ENCODE assay signal across 8 cellular contexts in the genomic region with DNA sequence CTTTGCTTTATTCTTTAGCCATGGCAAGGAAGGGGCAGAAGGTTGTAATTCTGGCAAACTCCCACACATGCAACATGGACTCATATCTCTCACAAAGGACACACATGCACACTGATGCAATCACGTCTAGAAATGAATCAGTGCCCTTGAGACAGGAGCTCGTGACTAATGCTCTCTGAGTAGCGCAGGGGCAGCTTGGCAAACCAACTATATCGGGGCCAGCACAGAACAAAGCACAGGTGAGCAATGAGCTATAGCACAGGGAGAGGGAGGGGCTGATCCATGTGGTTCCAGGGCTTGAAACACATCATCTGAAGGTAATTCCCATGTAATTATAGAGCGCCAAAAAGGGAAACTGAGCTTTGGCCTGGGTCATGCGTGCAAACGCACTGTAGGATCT.
DNase-seq lines count a peak whose midpoint lies in the region; ATAC-seq and TF ChIP-seq lines count a peak whose summit lies in the region.

No MANE protein-coding gene starts in this region.

- intact Hi-C loops in A673 (cut with micrococcal nuclease; ENCODE audit: unreplicated experiment): no loop called here

- WGBS in esophagus, 2 donors: 49 to 54% methylated on average over 7 of the region's 7 CpGs

- CTCF ChIA-PET in A673 (lab: Charles Lee): no interaction called here

- no peak for TF ChIP-seq POLR2A in erythroblast (IDR thresholded peaks at IDR 0.05; ENCODE audit: low read length)

- DNase-seq in A673 (ENCODE audit: low spot score) (peak; percentile 25), erythroblast (lab: John Stamatoyannopoulos, UW) (no peak), left lobe of liver (ENCODE audit: low spot score) (no peak)
- peak; percentile 22 to 52 (median 45) for DNase-seq in stimulated activated CD4-positive, alpha-beta T cell treated with anti-CD3 and anti-CD28 coated beads, TNF-alpha, amount 100 ng/mL, for 24 hours (ENCODE audit: low read depth in 3 of 3)

- POLR2A ChIA-PET in A673 (lab: Charles Lee; ENCODE audit: low non-redundant PET): no interaction called here

- H3K4me1 ChIP-seq in A673 (ENCODE audit: insufficient read depth, low read length, poor library complexity, severe bottlenecking): peaks cover 12% of the 10 kb centered on the region
- H3K4me1 ChIP-seq in esophagus (ENCODE audit: control insufficient read depth in 2 of 2, insufficient read depth in 2 of 2, low read length in 1 of 2): peaks cover 0 to 3% of the 10 kb centered on the region in 2 donors

- H3K9me3 ChIP-seq in A673 (ENCODE audit: low read depth, low read length, poor library complexity, severe bottlenecking) (no peaks in the 10 kb centered on the region), esophagus (ENCODE audit: control insufficient read depth in 2 of 2, insufficient read depth in 1 of 2, low read depth in 1 of 2, low read length in 1 of 2) (no peaks in the 10 kb centered on the region)

- ATAC-seq in GM18867 (IDR thresholded peaks at IDR 0.05; ENCODE audit: unreplicated experiment) (peak; percentile 54), HG03039 (IDR thresholded peaks at IDR 0.05; ENCODE audit: unreplicated experiment) (peak; percentile 43), SK-N-SH treated with all-trans-retinoic acid at 6 μM for 48 hours (peak; percentile 56), left lobe of liver (no peak)

- no peak for TF ChIP-seq CTCF in A673 (conservative IDR thresholded peaks at IDR 0.05; ENCODE audit: low read depth, low read length)

- H3K27ac ChIP-seq in A673 (ENCODE audit: low read depth, low read length, poor library complexity, severe bottlenecking) (no peak overlapping the region), esophagus (ENCODE audit: low read depth in 2 of 2, low read length in 1 of 2) (peak overlapping the region; percentile 26 to 31)

- H3K27me3 ChIP-seq in A673 (replicated peaks; ENCODE audit: insufficient read depth, low read depth, low read length, poor library complexity) (no peaks in the 10 kb centered on the region), esophagus (ENCODE audit: control insufficient read depth in 1 of 2, insufficient read depth in 2 of 2, low read length in 2 of 2) (no peaks in the 10 kb centered on the region)

- H3K4me3 ChIP-seq in A673 (ENCODE audit: low read depth, low read length, poor library complexity, severe bottlenecking): no peak overlapping the region
- no peak overlapping the region for H3K4me3 ChIP-seq in esophagus (ENCODE audit: low read depth in 1 of 2, low read length in 2 of 2)

- H3K36me3 ChIP-seq in A673 (ENCODE audit: insufficient read depth, low read length, poor library complexity, severe bottlenecking) (no peaks in the 10 kb centered on the region), esophagus (ENCODE audit: control insufficient read depth in 2 of 2, insufficient read depth in 2 of 2, low read length in 1 of 2) (no peaks in the 10 kb centered on the region)

- BruUV-seq in A673 (replicated peaks; lab: Mats Ljungman, UMichigan): no TSS peak

TF ChIP-seq in SK-N-SH treated with all-trans-retinoic acid at 6 μM for 48 hours, 23 proteins besides CTCF, POLR2A, EP300 and RAD21:
- TF ChIP-seq ZFP3 (CRISPR knock-in tag; IDR thresholded peaks at IDR 0.05): 0 out of 2 replicates have a peak, but pooled peaks have one; percentile 34
- TF ChIP-seq RARB (CRISPR knock-in tag; IDR thresholded peaks at IDR 0.05): no peak
- TF ChIP-seq ISL1 (CRISPR knock-in tag; IDR thresholded peaks at IDR 0.05): 0 out of 2 replicates have a peak, but pooled peaks have one; percentile 14
TF ChIP-seq in SK-N-SH treated with all-trans-retinoic acid at 6 μM for 48 hours: peak in this region for 2.

Comparison
In these comparisons a context has a peak if more than half of its experiments do, and no peak if none do; other contexts are left out.
1. DNase-seq: peak in A673 (single experiment) and stimulated activated CD4-positive, alpha-beta T cell treated with anti-CD3 and anti-CD28 coated beads, TNF-alpha, amount 100 ng/mL, for 24 hours (3 of 3); none in erythroblast (0 of 2) and left lobe of liver (single experiment).